Comparison of ENCODE assay signal across 8 cellular contexts in genomic region chrX:50751091-50751490, GRCh38.
"Had no signal": no experiment of that assay in that cellular context is flagged by ENCODE, and none has a peak within 500 bp of the region (broad histone marks: within the 10 kb centered on the region; RNA-seq: fewer than 3 reads in every experiment).

No MANE protein-coding gene starts in this region.

- DNase-seq: IMR-90, KBM-7, KG1 had no signal

- ATAC-seq: K562 had no signal

- H3K4me3 ChIP-seq: K562 had no signal

- H3K27ac Mint-ChIP-seq: IgD-negative memory B cell had no signal

- H3K9me3 Mint-ChIP-seq: IgD-negative memory B cell had no signal

- H3K27ac ChIP-seq: HL-60, KMS-11 had no signal

- H3K4me3 Mint-ChIP-seq: IgD-negative memory B cell had no signal

- H3K4me2 ChIP-seq: KMS-11 had no signal

- FAIRE-seq: HTR-8/SVneo, K562 had no signal

- H3K9ac ChIP-seq: KMS-11 had no signal

- H3K4me1 Mint-ChIP-seq: IgD-negative memory B cell had no signal
